ENCODE assay signal across 18 cellular contexts in the genomic region with DNA sequence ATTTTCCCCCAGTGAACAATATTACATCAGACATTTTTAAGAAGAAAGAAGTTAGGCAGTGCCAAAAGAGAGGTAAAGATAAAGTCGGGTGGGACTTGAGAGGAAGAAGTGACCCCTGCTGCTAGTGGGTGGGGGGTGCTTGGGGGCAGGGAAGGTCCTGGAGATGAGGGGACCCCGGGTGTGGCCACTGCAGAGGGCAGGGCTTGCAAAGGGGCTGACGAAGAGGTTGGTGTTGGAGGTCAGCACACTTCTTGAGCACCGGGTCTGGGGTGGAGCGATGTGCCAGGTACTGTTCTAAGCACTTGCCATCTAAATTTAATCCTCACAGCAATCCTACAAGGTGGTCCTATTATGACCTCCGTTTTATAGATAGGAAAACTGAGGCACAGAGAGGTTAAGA.
DNase-seq lines count a peak whose midpoint lies in the region; FAIRE-seq and TF ChIP-seq lines count a peak whose summit lies in the region.
"Had no signal": no experiment of that assay in that cellular context is flagged by ENCODE, and none has a peak within 500 bp of the region (broad histone marks: within the 10 kb centered on the region; RNA-seq: fewer than 3 reads in every experiment).

No MANE protein-coding gene starts in this region.

- H2BK5ac ChIP-seq in neuronal stem cell (ENCODE audit: low read length): no peak overlapping the region

- intact Hi-C loops in kidney (cut with DNase I): no loop called here

- H3K27me3 ChIP-seq in small intestine (ENCODE audit: control insufficient read depth in 2 of 2, insufficient read depth in 2 of 2, low read length in 2 of 2) (no peaks in the 10 kb centered on the region), neuronal stem cell (ENCODE audit: control insufficient read depth in 3 of 3, insufficient read depth in 3 of 3, low read depth in 1 of 3, low read length in 3 of 3) (no peaks in the 10 kb centered on the region)
- H3K27me3 ChIP-seq: BLaER1 had no signal

- H3K4me3 Mint-ChIP-seq in progenitor cell of endocrine pancreas (ENCODE audit: low read depth): peak overlapping the region; percentile 57
- H3K4me3 Mint-ChIP-seq in activated CD4-positive, alpha-beta T cell treated with anti-CD3 and anti-CD28 coated beads, Interleukin-2, amount 10 ng/mL, durations not matched to agents 7 days and 5 days: no peak overlapping the region
- H3K4me3 Mint-ChIP-seq: CD8-positive, alpha-beta memory T cell; GM23338 had no signal

- H3K9me3 Mint-ChIP-seq in progenitor cell of endocrine pancreas (ENCODE audit: low read depth): peaks cover 22% of the 10 kb centered on the region
- H3K9me3 Mint-ChIP-seq in activated CD4-positive, alpha-beta T cell treated with anti-CD3 and anti-CD28 coated beads, Interleukin-2, amount 10 ng/mL, durations not matched to agents 7 days and 5 days: no peaks in the 10 kb centered on the region
- H3K9me3 Mint-ChIP-seq: GM23338 had no signal

- no peak overlapping the region for H3K4ac ChIP-seq in neuronal stem cell (ENCODE audit: low read length)

- peaks cover 14 to 25% of the 10 kb centered on the region in 2 donors for H3K36me3 ChIP-seq in kidney (ENCODE audit: control insufficient read depth in 1 of 2, insufficient read depth in 2 of 2, low read length in 2 of 2)
- H3K36me3 ChIP-seq in small intestine (ENCODE audit: control insufficient read depth in 2 of 2, insufficient read depth in 2 of 2, low read length in 2 of 2): no peaks in the 10 kb centered on the region
- H3K36me3 ChIP-seq in neuronal stem cell (replicated peaks in 1 of 2; ENCODE audit: control insufficient read depth in 2 of 2, insufficient read depth in 2 of 2, low read length in 2 of 2): peaks cover 27 to 69% of the 10 kb centered on the region in 2 donors

- no peak overlapping the region for H4K8ac ChIP-seq in neuronal stem cell (ENCODE audit: low read depth, low read length)

- WGBS in small intestine, 3 donors: 84 to 86% (median 85%) methylated on average over 6 of the region's 6 CpGs
- no CpG with 5 or more reads among the region's 6 CpGs for WGBS in neuronal stem cell (ENCODE audit: extremely low coverage in 2 of 2, insufficient read length in 2 of 2, insufficient replicate concordance in 1 of 2), 2 donors

- no peak overlapping the region for H2AK5ac ChIP-seq in neuronal stem cell (ENCODE audit: low read depth, low read length)

- H3K9me3 ChIP-seq in kidney (ENCODE audit: control insufficient read depth in 1 of 2, low read length in 2 of 2): no peaks in the 10 kb centered on the region
- H3K9me3 ChIP-seq in small intestine (ENCODE audit: control insufficient read depth, low read depth): peaks cover 2% of the 10 kb centered on the region
- peaks cover 3 to 10% of the 10 kb centered on the region in 2 donors for H3K9me3 ChIP-seq in neuronal stem cell (replicated peaks in 1 of 2; ENCODE audit: control insufficient read depth in 2 of 2, insufficient read depth in 1 of 2, low read depth in 1 of 2, low read length in 2 of 2)

- POLR2A ChIA-PET in activated CD4-positive, alpha-beta T cell treated with anti-CD3 and anti-CD28 coated beads, Interleukin-2, amount 10 ng/mL, durations not matched to agents 7 days and 5 days (lab: Charles Lee): no interaction called here

- H3K18ac ChIP-seq in neuronal stem cell (ENCODE audit: low read length): no peak overlapping the region

- peak overlapping the region; percentile 82 for H3K27ac Mint-ChIP-seq in progenitor cell of endocrine pancreas
- no peak overlapping the region for H3K27ac Mint-ChIP-seq in activated CD4-positive, alpha-beta T cell treated with anti-CD3 and anti-CD28 coated beads, Interleukin-2, amount 10 ng/mL, durations not matched to agents 7 days and 5 days
- H3K27ac Mint-ChIP-seq: GM23338 had no signal

- no peak overlapping the region for H4K91ac ChIP-seq in neuronal stem cell (ENCODE audit: low read depth, low read length, poor library complexity)

- no peak overlapping the region for H2AFZ ChIP-seq in neuronal stem cell (ENCODE audit: low read length)
- H2AFZ ChIP-seq: GM23338 had no signal

- no peak overlapping the region for H3K9ac ChIP-seq in kidney (ENCODE audit: low read length in 2 of 2)
- no peak overlapping the region for H3K9ac ChIP-seq in neuronal stem cell (ENCODE audit: low read depth, low read length, poor library complexity)
- H3K9ac ChIP-seq: BLaER1 had no signal

- FAIRE-seq in kidney (lab: Jason Lieb, UNC): no peak
- FAIRE-seq in small intestine (lab: Jason Lieb, UNC): no peak
- FAIRE-seq: GM12892 had no signal

- no peak overlapping the region for H3K14ac ChIP-seq in neuronal stem cell (ENCODE audit: low read length)

- no peaks in the 10 kb centered on the region for H3K79me1 ChIP-seq in neuronal stem cell (ENCODE audit: low read depth, low read length)

- no peak overlapping the region for H2BK12ac ChIP-seq in neuronal stem cell (ENCODE audit: low read length)

- CTCF ChIA-PET in activated CD4-positive, alpha-beta T cell treated with anti-CD3 and anti-CD28 coated beads, Interleukin-2, amount 10 ng/mL, durations not matched to agents 7 days and 5 days (lab: Charles Lee): no interaction called here

- H3K4me3 ChIP-seq in kidney (ENCODE audit: low read length in 2 of 2): no peak overlapping the region
- H3K4me3 ChIP-seq in small intestine (ENCODE audit: low read depth in 1 of 2, low read length in 2 of 2): no peak overlapping the region
- H3K4me3 ChIP-seq in neuronal stem cell (ENCODE audit: low read length in 2 of 2): no peak overlapping the region
- H3K4me3 ChIP-seq: BLaER1, GM23338 had no signal

- H3K4me1 ChIP-seq in kidney (ENCODE audit: control insufficient read depth in 1 of 2, insufficient read depth in 1 of 2, low read depth in 1 of 2, low read length in 2 of 2): no peaks in the 10 kb centered on the region
- H3K4me1 ChIP-seq in small intestine (ENCODE audit: control insufficient read depth in 2 of 2, insufficient read depth in 1 of 2, low read depth in 1 of 2, low read length in 1 of 2): no peaks in the 10 kb centered on the region
- H3K4me1 ChIP-seq in neuronal stem cell (ENCODE audit: control insufficient read depth in 2 of 2, insufficient read depth in 1 of 2, low read depth in 1 of 2, low read length in 2 of 2): no peaks in the 10 kb centered on the region
- H3K4me1 ChIP-seq: BLaER1 had no signal

- peaks cover 63% of the 10 kb centered on the region for H3K36me3 Mint-ChIP-seq in progenitor cell of endocrine pancreas (ENCODE audit: insufficient read depth)
- H3K36me3 Mint-ChIP-seq in activated CD4-positive, alpha-beta T cell treated with anti-CD3 and anti-CD28 coated beads, Interleukin-2, amount 10 ng/mL, durations not matched to agents 7 days and 5 days (ENCODE audit: low read depth): no peaks in the 10 kb centered on the region

- H2BK120ac ChIP-seq in neuronal stem cell (ENCODE audit: low read depth, low read length): no peak overlapping the region

- DNase-seq in activated effector memory CD4-positive, alpha-beta T cell treated with anti-CD3 and anti-CD28 coated beads, Interleukin-2, amount 50 U/mL, for 16 hours: peak; percentile 45
- no peak for DNase-seq in activated effector memory CD4-positive, alpha-beta T cell treated with Interleukin-2 at 50 U/mL for 16 hours
- DNase-seq in kidney: peak; percentile 30
- peak; percentile 2 for DNase-seq in progenitor cell of endocrine pancreas (ENCODE audit: low spot score, unreplicated experiment)
- DNase-seq in NCI-H524 treated with DMSO at 0.1 percent for 48 hours (lab: John Stamatoyannopoulos, UW): no peak
- no peak for DNase-seq in activated CD4-positive, alpha-beta T cell treated with anti-CD3 and anti-CD28 coated beads, Interleukin-2, amount 10 ng/mL, durations not matched to agents 7 days and 5 days
- DNase-seq in small intestine: no peak
- no peak for DNase-seq in neuronal stem cell (ENCODE audit: low spot score)
- DNase-seq: CD8-positive, alpha-beta memory T cell; NCI-H1105 treated with DMSO at 0.1 percent for 48 hours; NCI-H1694 treated with DMSO at 0.1 percent for 48 hours; NCI-H2107; NCI-H2227 treated with DMSO at 0.1 percent for 48 hours; NCI-H526 had no signal

- H2BK15ac ChIP-seq in neuronal stem cell (ENCODE audit: low read length): no peak overlapping the region

- H3K4me1 Mint-ChIP-seq in progenitor cell of endocrine pancreas (ENCODE audit: low read depth): peaks cover 19% of the 10 kb centered on the region
- no peaks in the 10 kb centered on the region for H3K4me1 Mint-ChIP-seq in activated CD4-positive, alpha-beta T cell treated with anti-CD3 and anti-CD28 coated beads, Interleukin-2, amount 10 ng/mL, durations not matched to agents 7 days and 5 days
- H3K4me1 Mint-ChIP-seq: CD8-positive, alpha-beta memory T cell had no signal

- H3K27me3 Mint-ChIP-seq in progenitor cell of endocrine pancreas: no peaks in the 10 kb centered on the region
- peaks cover 2% of the 10 kb centered on the region for H3K27me3 Mint-ChIP-seq in activated CD4-positive, alpha-beta T cell treated with anti-CD3 and anti-CD28 coated beads, Interleukin-2, amount 10 ng/mL, durations not matched to agents 7 days and 5 days

- H3K4me2 ChIP-seq in neuronal stem cell (ENCODE audit: insufficient read depth, low read length, poor library complexity, severe bottlenecking): no peak overlapping the region
- H3K4me2 ChIP-seq: BLaER1, GM23338 had no signal

- no peak for TF ChIP-seq CTCF in kidney (IDR thresholded peaks at IDR 0.05; ENCODE audit: borderline replicate concordance, extremely low read depth, insufficient read depth)
- no peak for TF ChIP-seq CTCF in progenitor cell of endocrine pancreas (IDR thresholded peaks at IDR 0.05; ENCODE audit: unreplicated experiment)

- no peak overlapping the region for H3K23ac ChIP-seq in neuronal stem cell (ENCODE audit: low read depth, low read length, poor library complexity)

- H3K27ac ChIP-seq in kidney (ENCODE audit: low read depth in 2 of 2, low read length in 2 of 2): no peak overlapping the region
- H3K27ac ChIP-seq in small intestine (ENCODE audit: low read depth in 1 of 2, low read length in 1 of 2): no peak overlapping the region
- no peak overlapping the region for H3K27ac ChIP-seq in neuronal stem cell (replicated peaks; ENCODE audit: low read length)
- H3K27ac ChIP-seq: BLaER1, HL-60 had no signal

Comparison
In these comparisons a context has a peak if more than half of its experiments do, and no peak if none do; other contexts are left out.
1. DNase-seq: peak in activated effector memory CD4-positive, alpha-beta T cell treated with anti-CD3 and anti-CD28 coated beads, Interleukin-2, amount 50 U/mL, for 16 hours (single experiment), kidney (single experiment) and progenitor cell of endocrine pancreas (single experiment); none in activated effector memory CD4-positive, alpha-beta T cell treated with Interleukin-2 at 50 U/mL for 16 hours (single experiment), NCI-H524 treated with DMSO at 0.1 percent for 48 hours (single experiment), activated CD4-positive, alpha-beta T cell treated with anti-CD3 and anti-CD28 coated beads, Interleukin-2, amount 10 ng/mL, durations not matched to agents 7 days and 5 days (single experiment), small intestine (single experiment) and neuronal stem cell (single experiment).